27 cellular contexts compared by ENCODE assay signal in genomic region chr11:101306721-101307120, GRCh38.
"Had no signal": no experiment of that assay in that cellular context is flagged by ENCODE, and none has a peak within 500 bp of the region (broad histone marks: within the 10 kb centered on the region; RNA-seq: fewer than 3 reads in every experiment).

No MANE protein-coding gene starts in this region.

- FAIRE-seq: RCC 7860 had no signal

- H3K9me3 ChIP-seq: SJCRH30 had no signal

- H3K4me3 ChIP-seq: PC-9, SJCRH30, SK-N-MC had no signal

- H3K27me3 ChIP-seq: SJCRH30 had no signal

- DNase-seq: Kasumi-1, MM.1S, MV-4-11, NCI-H1092, NCI-H1105, NCI-H1417 treated with DMSO at 0.1 percent for 48 hours, NCI-H1436 treated with DMSO at 0.1 percent for 48 hours, NCI-H1694 treated with DMSO at 0.1 percent for 48 hours, NCI-H187 treated with DMSO at 0.1 percent for 48 hours, NCI-H2029, NCI-H2081, NCI-H2171, NCI-H226, NCI-H446 treated with DMSO at 0.1 percent for 48 hours, NCI-H510A, NCI-H524, NCI-H526, NCI-H69, NCI-H748 treated with DMSO at 0.1 percent for 48 hours, NCI-H82, PC-9, SHP77, SIG-M5, SJCRH30, T-cell had no signal

- H3K4me1 ChIP-seq: SJCRH30 had no signal

- H3K36me3 ChIP-seq: SJCRH30 had no signal
